In the genomic region with DNA sequence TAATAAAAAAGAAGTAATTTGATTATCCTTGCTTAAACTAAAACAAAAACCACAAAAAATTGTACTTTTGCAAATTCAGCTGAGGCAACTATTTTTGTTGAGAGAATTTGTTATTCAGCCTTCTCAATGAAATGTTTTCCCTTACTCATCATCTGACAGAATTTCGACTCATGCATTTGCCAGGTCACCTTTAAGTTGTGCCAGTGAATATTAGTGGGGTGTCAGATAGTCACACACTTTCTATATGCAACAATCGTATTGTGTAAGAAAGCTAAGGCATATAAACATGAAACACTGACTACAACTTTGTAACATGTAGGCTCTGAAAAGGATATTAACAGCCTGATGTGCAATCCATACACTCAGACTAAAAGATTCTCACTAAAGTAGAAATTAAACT, we compare ENCODE assay signal across 32 cellular contexts.
"Had no signal": no experiment of that assay in that cellular context is flagged by ENCODE, and none has a peak within 500 bp of the region (broad histone marks: within the 10 kb centered on the region; RNA-seq: fewer than 3 reads in every experiment).

No MANE protein-coding gene starts in this region.

- H3K79me2 ChIP-seq: parathyroid adenoma had no signal

- H3K4me1 ChIP-seq: esophagus squamous epithelium, parathyroid adenoma, psoas muscle, sigmoid colon, suprapubic skin, tibial artery, upper lobe of right lung had no signal

- H3K27me3 ChIP-seq: brain microvascular endothelial cell, esophagus squamous epithelium, sigmoid colon, suprapubic skin, tibial artery, upper lobe of right lung had no signal

- H3K36me3 Mint-ChIP-seq: activated CD4-positive, alpha-beta memory T cell treated with anti-CD3 and anti-CD28 coated beads for 36 hours; activated naive CD8-positive, alpha-beta T cell treated with anti-CD3 and anti-CD28 coated beads for 36 hours; memory B cell; naive thymus-derived CD4-positive, alpha-beta T cell; T-cell had no signal

- H3K36me3 ChIP-seq: brain microvascular endothelial cell, esophagus squamous epithelium, sigmoid colon, suprapubic skin, tibial artery, upper lobe of right lung had no signal

- H3K9me3 ChIP-seq: psoas muscle, upper lobe of right lung had no signal

- H3K27ac Mint-ChIP-seq: activated CD4-positive, alpha-beta memory T cell treated with anti-CD3 and anti-CD28 coated beads for 36 hours; activated naive CD4-positive, alpha-beta T cell treated with anti-CD3 and anti-CD28 coated beads for 36 hours; activated naive CD8-positive, alpha-beta T cell treated with anti-CD3 and anti-CD28 coated beads for 36 hours; activated T-helper 1 cell treated with anti-CD3 and anti-CD28 coated beads, Interleukin-12 subunit alpha, Interleukin-12 subunit beta, Interleukin-2, Interleukin-4 antibody, amounts not matched to agents 30 ng/mL and 10 ng/mL and 1 ng/mL, durations not matched to agents 14 hours and 24 hours and 36 hours; memory B cell; naive thymus-derived CD4-positive, alpha-beta T cell; T-cell; T-helper 2 cell treated with Interferon-gamma antibody and Interleukin-4, amounts not matched to agents 5 μg/mL and 100 μg/mL, for 36 hours had no signal

- H3K9me3 Mint-ChIP-seq: activated T-helper 1 cell treated with anti-CD3 and anti-CD28 coated beads, Interleukin-12 subunit alpha, Interleukin-12 subunit beta, Interleukin-2, Interleukin-4 antibody, amounts not matched to agents 30 ng/mL and 10 ng/mL and 1 ng/mL, durations not matched to agents 14 hours and 24 hours and 36 hours; T-helper 2 cell treated with Interferon-gamma antibody and Interleukin-4, amounts not matched to agents 5 μg/mL and 100 μg/mL, for 36 hours had no signal

- H3K4me3 Mint-ChIP-seq: activated CD4-positive, alpha-beta memory T cell treated with anti-CD3 and anti-CD28 coated beads for 36 hours; activated naive CD4-positive, alpha-beta T cell treated with anti-CD3 and anti-CD28 coated beads for 36 hours; activated naive CD8-positive, alpha-beta T cell treated with anti-CD3 and anti-CD28 coated beads for 36 hours; activated T-helper 1 cell treated with anti-CD3 and anti-CD28 coated beads, Interleukin-12 subunit alpha, Interleukin-12 subunit beta, Interleukin-2, Interleukin-4 antibody, amounts not matched to agents 30 ng/mL and 10 ng/mL and 1 ng/mL, durations not matched to agents 14 hours and 24 hours and 36 hours; memory B cell; naive thymus-derived CD4-positive, alpha-beta T cell; T-cell; T-helper 2 cell treated with Interferon-gamma antibody and Interleukin-4, amounts not matched to agents 5 μg/mL and 100 μg/mL, for 36 hours had no signal

- H3K9ac ChIP-seq: parathyroid adenoma had no signal

- ATAC-seq: activated CD4-positive, CD25-positive, alpha-beta regulatory T cell treated with anti-CD3 and anti-CD28 coated beads, Interleukin-2, amount 50 U/mL, for 24 hours; naive thymus-derived CD4-positive, alpha-beta T cell; psoas muscle; T-cell; upper lobe of right lung had no signal

- H3K4me1 Mint-ChIP-seq: activated naive CD8-positive, alpha-beta T cell treated with anti-CD3 and anti-CD28 coated beads for 36 hours; memory B cell; naive thymus-derived CD4-positive, alpha-beta T cell; T-cell had no signal

- H3K27me3 Mint-ChIP-seq: activated CD4-positive, alpha-beta memory T cell treated with anti-CD3 and anti-CD28 coated beads for 36 hours; activated naive CD8-positive, alpha-beta T cell treated with anti-CD3 and anti-CD28 coated beads for 36 hours; memory B cell; naive thymus-derived CD4-positive, alpha-beta T cell; T-cell had no signal

- H3K27ac ChIP-seq: brain microvascular endothelial cell, epithelial cell of prostate, esophagus squamous epithelium, parathyroid adenoma, psoas muscle, sigmoid colon, suprapubic skin, tibial artery, upper lobe of right lung, VCaP had no signal

- H2AFZ ChIP-seq: parathyroid adenoma had no signal

- H3K4me3 ChIP-seq: esophagus squamous epithelium, psoas muscle, sigmoid colon, suprapubic skin, tibial artery, upper lobe of right lung had no signal

- DNase-seq: activated CD4-positive, alpha-beta memory T cell treated with anti-CD3 and anti-CD28 coated beads for 36 hours; activated CD4-positive, alpha-beta T cell treated with anti-CD3 and anti-CD28 coated beads for 48 hours; activated CD8-positive, alpha-beta memory T cell treated with anti-CD3 and anti-CD28 coated beads, Interleukin-2, amount 50 U/mL, for 4 hours; activated effector memory CD4-positive, alpha-beta T cell treated with anti-CD3 and anti-CD28 coated beads, Interleukin-2, amount 50 U/mL, for 16 hours; activated naive CD4-positive, alpha-beta T cell treated with anti-CD3 and anti-CD28 coated beads for 36 hours; activated naive CD8-positive, alpha-beta T cell treated with anti-CD3 and anti-CD28 coated beads for 36 hours; activated T-cell treated with anti-CD3 and anti-CD28 coated beads, Interleukin-2, amount 50 U/mL, for 1 hour; brain microvascular endothelial cell; central memory CD4-positive, alpha-beta T cell; dermis blood vessel endothelial cell; effector CD4-positive, alpha-beta T cell; esophagus squamous epithelium; head of caudate nucleus; hippocampal formation; kidney; midbrain; naive thymus-derived CD4-positive, alpha-beta T cell; nucleus accumbens; psoas muscle; sigmoid colon; stimulated activated naive CD4-positive, alpha-beta T cell; T-cell; tibial artery; upper lobe of right lung had no signal
